Comparison of ENCODE assay signal across 8 cellular contexts in genomic region chr20:33095902-33096584, GRCh38. TPM values are rescaled to one million over a fixed set of nuclear protein-coding genes. Genes with fewer than 3 reads are reported as not detected.
DNase-seq lines count a peak whose midpoint lies in the region; ATAC-seq and TF ChIP-seq lines count a peak whose summit lies in the region.
"Not testable (repeated sequence)": the region's sequence is repeated elsewhere in the genome, so short reads cannot be mapped to it uniquely, and the experiment has no call there.

No MANE protein-coding gene starts in this region.

- not testable (repeated sequence) for H3K9ac ChIP-seq in DND-41 (ENCODE audit: low read depth, low read length)

- not testable (repeated sequence) for H3K36me3 Mint-ChIP-seq in brain

- not testable (repeated sequence) for H3K9me3 Mint-ChIP-seq in brain

- H3K9me3 ChIP-seq in DND-41 (ENCODE audit: insufficient read depth, low read length, severe bottlenecking); heart right ventricle; thyroid gland: not testable (repeated sequence)

- not testable (repeated sequence) for H3K36me3 ChIP-seq in DND-41 (ENCODE audit: insufficient read depth, low read length); heart right ventricle; thyroid gland

- H3K4me1 ChIP-seq in DND-41 (ENCODE audit: insufficient read depth, low read length); heart right ventricle; thyroid gland: not testable (repeated sequence)

- H4K20me1 ChIP-seq in DND-41 (ENCODE audit: insufficient read depth, low read length) = not testable (repeated sequence)

- peak; percentile 91 for TF ChIP-seq CTCF in DND-41 (IDR thresholded peaks at IDR 0.05; ENCODE audit: borderline replicate concordance, extremely low read depth, low read length, poor library complexity, severe bottlenecking)
- peak; percentile 52 for TF ChIP-seq CTCF in WI38 (IDR thresholded peaks at IDR 0.05; ENCODE audit: low read depth, low read length)
- TF ChIP-seq CTCF in brain (conservative IDR thresholded peaks at IDR 0.05) = peak; percentile 97 to 99
- peak; percentile 37 to 74 (median 65) for TF ChIP-seq CTCF in heart right ventricle (IDR thresholded peaks at IDR 0.05)
- peak; percentile 35 to 97 (median 79) for TF ChIP-seq CTCF in thyroid gland (IDR thresholded peaks at IDR 0.05)

- not testable (repeated sequence) for H3K4me3 Mint-ChIP-seq in brain

- H3K79me2 ChIP-seq in DND-41 (ENCODE audit: insufficient read depth, low read length) = not testable (repeated sequence)

- 35 to 38% methylated on average over 6 of the region's 6 CpGs for WGBS in heart right ventricle, 2 donors
- WGBS in thyroid gland, 2 donors = 35 to 40% methylated on average over 6 of the region's 6 CpGs

- H3K4me2 ChIP-seq in DND-41 (ENCODE audit: insufficient read depth, low read length) = not testable (repeated sequence)

- not testable (repeated sequence) for TF ChIP-seq POLR2A in thyroid gland (IDR thresholded peaks at IDR 0.05)

- not testable (repeated sequence) for H3K4me1 Mint-ChIP-seq in brain

- not testable (repeated sequence) for H3K27ac ChIP-seq in DND-41 (ENCODE audit: low read length); heart right ventricle; thyroid gland

- ATAC-seq in DND-41 (ENCODE audit: insufficient read depth, low read depth) (peak; percentile 92), heart right ventricle (peak; percentile 52 to 79 (median 65))

- not testable (repeated sequence) for H3K4me3 ChIP-seq in DND-41 (ENCODE audit: low read depth in 1 of 2, low read length in 2 of 2); Jurkat, Clone E6-1 (ENCODE audit: low read length); WI38 (ENCODE audit: low read depth, low read length); heart right ventricle; thyroid gland (replicated peaks in 1 of 3)

- H3K27me3 ChIP-seq in DND-41 (ENCODE audit: insufficient read depth, low read length, poor library complexity); thyroid gland: not testable (repeated sequence)
- peaks cover 0 to 19% (median 0%) of the 10 kb centered on the region in 7 donors for H3K27me3 ChIP-seq in heart right ventricle

- intact Hi-C loops in heart right ventricle (cut with DNase I) = loop anchor here in 8 of 10 donors (1.0 to 10.0 kb wide), 9 partner anchors 193 to 421 kb away; partner anchors contain the start of gene C20orf203 (in 1 of the 8)
- intact Hi-C loops in thyroid gland (cut with DNase I) = not testable (repeated sequence)

- peaks cover 10% of the 10 kb centered on the region for H3K27me3 Mint-ChIP-seq in brain

- H2AFZ ChIP-seq in DND-41 (ENCODE audit: low read depth, low read length) = not testable (repeated sequence)

- DNase-seq in DND-41 = peak; percentile 69
- DNase-seq in Jurkat, Clone E6-1 (ENCODE audit: low read depth, low spot score) = peak; percentile 62
- peak; percentile 75 for DNase-seq in NCI-H748 (lab: John Stamatoyannopoulos, UW; ENCODE audit: unreplicated experiment)
- peak in 1 of 2 donors; percentile 34 for DNase-seq in heart right ventricle
- peak in 48 of 56 donors; percentile 3 to 83 (median 44) for DNase-seq in nucleus accumbens (lab: John Stamatoyannopoulos, UW)
- peak; percentile 60 to 64 for DNase-seq in thyroid gland

- peak overlapping the region in 2 of 5 experiments; percentile 18 for H3K27ac Mint-ChIP-seq in brain

RNA-seq across cellular contexts. Expression of gene BPIFB4, which starts 16.6 kb away (rescaled TPM):
- not detected for polyA plus RNA-seq in Jurkat, Clone E6-1 (2012; ENCODE audit: insufficient read depth, insufficient read length)
- polyA plus RNA-seq in brain (ENCODE audit: insufficient read depth, low read depth, low replicate concordance) (not detected), heart right ventricle (not detected)
- total RNA-seq in heart right ventricle (not detected), thyroid gland (not detected)

RNA-seq across cellular contexts. Expression of gene BPIFB3, which starts 42.3 kb away (rescaled TPM):
- not detected for polyA plus RNA-seq in Jurkat, Clone E6-1 (2012; ENCODE audit: insufficient read depth, insufficient read length)
- polyA plus RNA-seq in brain (ENCODE audit: insufficient read depth, low read depth, low replicate concordance) = not detected
- total RNA-seq in heart right ventricle = not detected
- polyA plus RNA-seq in heart right ventricle = not detected
- total RNA-seq in thyroid gland = not detected
